1 cellular context compared by ENCODE assay signal in genomic region chr11:122920579-122920978, GRCh38.
TF ChIP-seq lines count a peak whose summit lies in the region.

No MANE protein-coding gene starts in this region.

TF ChIP-seq in GM23338, 12 proteins besides CTCF, POLR2A, EP300 and RAD21 (continued from another document):
- TF ChIP-seq REST (IDR thresholded peaks at IDR 0.05; ENCODE audit: unreplicated experiment) (no peak), ZNF331 (CRISPR knock-in tag; IDR thresholded peaks at IDR 0.05; ENCODE audit: low read depth) (no peak), NANOG (IDR thresholded peaks at IDR 0.05; ENCODE audit: borderline replicate concordance) (no peak), JUNB (IDR thresholded peaks at IDR 0.05; ENCODE audit: unreplicated experiment) (no peak), STAT1 (IDR thresholded peaks at IDR 0.05; ENCODE audit: unreplicated experiment) (no peak), ZNF114 (CRISPR knock-in tag; IDR thresholded peaks at IDR 0.05) (no peak)
